In genomic region chr12:63498239-63498638, GRCh38 we compare ENCODE assay signal across 23 cellular contexts.
DNase-seq lines count a peak whose midpoint lies in the region; ATAC-seq, FAIRE-seq and TF ChIP-seq lines count a peak whose summit lies in the region.
"Had no signal": no experiment of that assay in that cellular context is flagged by ENCODE, and none has a peak within 500 bp of the region (broad histone marks: within the 10 kb centered on the region; RNA-seq: fewer than 3 reads in every experiment).

No MANE protein-coding gene starts in this region.

- H3K4me2 ChIP-seq in A549: no peak overlapping the region
- H3K4me2 ChIP-seq in K562 (ENCODE audit: insufficient read depth, low read length): no peak overlapping the region
- H3K4me2 ChIP-seq: BLaER1 treated with 17β-estradiol and CSF1 and Interleukin-3, amounts not matched to agents 10 nM and 100 nM had no signal

- ATAC-seq in A549 (no peak), K562 (no peak), upper lobe of left lung (ENCODE audit: low FRiP score in 2 of 2) (no peak), GM19328 (IDR thresholded peaks at IDR 0.05; ENCODE audit: unreplicated experiment) (no peak)
- ATAC-seq: CD8-positive, alpha-beta T cell had no signal

- in situ Hi-C loops in K562 (cut with MboI): no loop called here
- in situ Hi-C loops in KBM-7 (cut with MboI; ENCODE audit: low pct_unique_long_range_greater_than_20kb, low sequenced_read_pairs): no loop called here

- intact Hi-C loops in K562 (cut with micrococcal nuclease): no loop called here

- H3K27ac ChIP-seq in A549 (no peak overlapping the region), VCaP (peak overlapping the region; percentile 96; the same call in 1 of the 2 replicates), K562 (ENCODE audit: extremely low read depth, low read depth, low read length) (no peak overlapping the region), upper lobe of left lung (no peak overlapping the region)
- H3K27ac ChIP-seq: BLaER1 treated with 17β-estradiol and CSF1 and Interleukin-3, amounts not matched to agents 10 nM and 100 nM; C4-2B had no signal

- no peak for DNase-seq in A549 (ENCODE audit: low read depth in 1 of 2, low spot score in 1 of 2)
- DNase-seq in K562 (ENCODE audit: extremely low read depth in 1 of 4, low spot score in 3 of 4): no peak
- DNase-seq in upper lobe of left lung: no peak
- no peak for DNase-seq in KBM-7
- DNase-seq in globus pallidus (ENCODE audit: low spot score): no peak
- DNase-seq: ACHN; AML-193; Caco-2; Calu3; CD4-positive, alpha-beta T cell; CD8-positive, alpha-beta T cell; DMS53; DMS79; DND-41; EL; GDM1 had no signal

- CTCF ChIA-PET in A549 (lab: Yijun Ruan, JAX): no interaction called here
- CTCF ChIA-PET in K562 (lab: Yijun Ruan, JAX; ENCODE audit: low intra/inter-chr PET ratio): no interaction called here

- no peak for TF ChIP-seq POLR2A in A549 (IDR thresholded peaks at IDR 0.05; ENCODE audit: low read length)
- TF ChIP-seq POLR2A in K562 (conservative IDR thresholded peaks at IDR 0.05): no peak
- no peak for TF ChIP-seq POLR2A in upper lobe of left lung (IDR thresholded peaks at IDR 0.05)

- H2AFZ ChIP-seq in K562 (ENCODE audit: low read depth, low read length): no peak overlapping the region

- H3K4me3 ChIP-seq in A549 (no peak overlapping the region), K562 (no peak overlapping the region), upper lobe of left lung (no peak overlapping the region)
- H3K4me3 ChIP-seq: BLaER1 treated with 17β-estradiol and CSF1 and Interleukin-3, amounts not matched to agents 10 nM and 100 nM had no signal

- H3K9me3 ChIP-seq in A549 (no peaks in the 10 kb centered on the region), K562 (replicated peaks; ENCODE audit: control insufficient read depth, insufficient read depth, low read depth, low read length) (no peaks in the 10 kb centered on the region), upper lobe of left lung (no peaks in the 10 kb centered on the region)
- H3K9me3 ChIP-seq: Caco-2 had no signal

- H3K36me3 ChIP-seq in K562 (ENCODE audit: control insufficient read depth, insufficient read depth, low read length): no peaks in the 10 kb centered on the region
- H3K36me3 ChIP-seq in upper lobe of left lung: no peaks in the 10 kb centered on the region
- H3K36me3 ChIP-seq: BLaER1 treated with 17β-estradiol and CSF1 and Interleukin-3, amounts not matched to agents 10 nM and 100 nM had no signal

- H3K4me1 ChIP-seq in A549 (peaks cover 15% of the 10 kb centered on the region; the same call in 2 of the 3 replicates), K562 (replicated peaks in 1 of 2; ENCODE audit: control insufficient read depth in 2 of 2, insufficient read depth in 2 of 2, low read length in 2 of 2) (no peaks in the 10 kb centered on the region), upper lobe of left lung (no peaks in the 10 kb centered on the region)
- H3K4me1 ChIP-seq: BLaER1 treated with 17β-estradiol and CSF1 and Interleukin-3, amounts not matched to agents 10 nM and 100 nM had no signal

- FAIRE-seq in A549 (lab: Jason Lieb, UNC): no peak
- no peak for FAIRE-seq in K562 (lab: Jason Lieb, UNC)
- FAIRE-seq: D721Med, GM12891, GM19239 had no signal

- H3K9me1 ChIP-seq in K562 (ENCODE audit: control insufficient read depth, insufficient read depth, low read length): no peaks in the 10 kb centered on the region

- no peak for TF ChIP-seq CTCF in A549 (IDR thresholded peaks at IDR 0.05)
- TF ChIP-seq CTCF in VCaP (conservative IDR thresholded peaks at IDR 0.05): no peak
- no peak for TF ChIP-seq CTCF in K562 (IDR thresholded peaks at IDR 0.05 in 2 of 3, conservative IDR thresholded peaks at IDR 0.05 in 1 of 3; ENCODE audit: insufficient read depth in 2 of 3, low read depth in 1 of 3, low read length in 3 of 3)
- no peak for TF ChIP-seq CTCF in upper lobe of left lung (IDR thresholded peaks at IDR 0.05)

- no peaks in the 10 kb centered on the region for H4K20me1 ChIP-seq in K562 (replicated peaks; ENCODE audit: control insufficient read depth, insufficient read depth, low read length)
- H4K20me1 ChIP-seq: BLaER1 treated with 17β-estradiol and CSF1 and Interleukin-3, amounts not matched to agents 10 nM and 100 nM had no signal

- H3K9ac ChIP-seq in K562 (ENCODE audit: insufficient read depth in 1 of 2, low read depth in 2 of 2, low read length in 2 of 2): no peak overlapping the region
- H3K9ac ChIP-seq: BLaER1 treated with 17β-estradiol and CSF1 and Interleukin-3, amounts not matched to agents 10 nM and 100 nM had no signal

- H3K27me3 ChIP-seq in K562 (ENCODE audit: control insufficient read depth in 2 of 2, insufficient read depth in 2 of 2, low read length in 2 of 2): no peaks in the 10 kb centered on the region
- H3K27me3 ChIP-seq in upper lobe of left lung: no peaks in the 10 kb centered on the region
- H3K27me3 ChIP-seq: BLaER1 treated with 17β-estradiol and CSF1 and Interleukin-3, amounts not matched to agents 10 nM and 100 nM had no signal

- TF ChIP-seq EP300 in A549 (IDR thresholded peaks at IDR 0.05): no peak
- TF ChIP-seq EP300 in K562 (IDR thresholded peaks at IDR 0.05; ENCODE audit: low read length): no peak
- no peak for TF ChIP-seq EP300 in upper lobe of left lung (IDR thresholded peaks at IDR 0.05)

- BruUV-seq in K562 (replicated peaks; lab: Mats Ljungman, UMichigan): no TSS peak

- TF ChIP-seq RAD21 in A549 (conservative IDR thresholded peaks at IDR 0.05 in 1 of 2, IDR thresholded peaks at IDR 0.05 in 1 of 2) (no peak), K562 (CRISPR knock-in tag; conservative IDR thresholded peaks at IDR 0.05 in 1 of 2, IDR thresholded peaks at IDR 0.05 in 1 of 2) (no peak)

- no peaks in the 10 kb centered on the region for H3K79me2 ChIP-seq in K562 (ENCODE audit: control insufficient read depth, insufficient read depth, low read length)

- POLR2A ChIA-PET in A549 (lab: Yijun Ruan, JAX) (no interaction called here), K562 (lab: Yijun Ruan, JAX) (no interaction called here)

TF ChIP-seq in A549, 52 proteins besides CTCF, POLR2A, EP300 and RAD21:
- TF ChIP-seq HOXB5 (CRISPR knock-in tag; IDR thresholded peaks at IDR 0.05): no peak
- TF ChIP-seq POLR2AphosphoS2 (conservative IDR thresholded peaks at IDR 0.05; ENCODE audit: low read length): no peak
- TF ChIP-seq HOXB13 (CRISPR knock-in tag; IDR thresholded peaks at IDR 0.05; ENCODE audit: low read depth): no peak
- no peak for TF ChIP-seq KDM5A (IDR thresholded peaks at IDR 0.05)
- no peak for TF ChIP-seq ZC3H11A (IDR thresholded peaks at IDR 0.05)
- TF ChIP-seq HEYL (CRISPR knock-in tag; IDR thresholded peaks at IDR 0.05): no peak
- TF ChIP-seq PHF8 (IDR thresholded peaks at IDR 0.05; ENCODE audit: borderline replicate concordance, low read depth): no peak
- no peak for TF ChIP-seq JUNB (IDR thresholded peaks at IDR 0.05)
- TF ChIP-seq KDM1A (IDR thresholded peaks at IDR 0.05; ENCODE audit: low read depth): peak; percentile 56; the same call in 1 of the 2 replicates

TF ChIP-seq in K562, 482 proteins besides CTCF, POLR2A, EP300 and RAD21:
- TF ChIP-seq ZNF449 (CRISPR knock-in tag; IDR thresholded peaks at IDR 0.05) (no peak), RBM25 (IDR thresholded peaks at IDR 0.05; ENCODE audit: low read depth, low read length, severe bottlenecking) (peak; percentile 54), ZZZ3 (IDR thresholded peaks at IDR 0.05) (no peak), ZNF146 (CRISPR knock-in tag; IDR thresholded peaks at IDR 0.05; ENCODE audit: unreplicated experiment) (peak; percentile 69), FOSL1 (tag; conservative IDR thresholded peaks at IDR 0.05) (no peak), THAP12 (CRISPR knock-in tag; IDR thresholded peaks at IDR 0.05) (no peak), HMBOX1 (IDR thresholded peaks at IDR 0.05) (no peak)

Comparison
In these comparisons a context has a peak if more than half of its experiments do, and no peak if none do; other contexts are left out.
1. Of the 35 proteins assayed by ChIP-seq in both K562 and A549: peak only in K562: none; only in A549: KDM1A; in both: none; in neither: 34.